Comparison of ENCODE assay signal across 11 cellular contexts in genomic region chr17:7611635-7612293, GRCh38. TPM values are rescaled to one million over a fixed set of nuclear protein-coding genes. Genes with fewer than 3 reads are reported as not detected.
DNase-seq lines count a peak whose midpoint lies in the region; ATAC-seq and TF ChIP-seq lines count a peak whose summit lies in the region.
"Had no signal": no experiment of that assay in that cellular context is flagged by ENCODE, and none has a peak within 500 bp of the region (broad histone marks: within the 10 kb centered on the region; RNA-seq: fewer than 3 reads in every experiment).

No MANE protein-coding gene starts in this region.

- H2AFZ ChIP-seq in OCI-LY1 (ENCODE audit: low read length) (no peak overlapping the region), neural progenitor cell (replicated peaks) (no peak overlapping the region)

- peak overlapping the region in 5 of 7 donors; percentile 23 to 63 (median 51) for H3K27ac Mint-ChIP-seq in CD4-positive, alpha-beta memory T cell
- H3K27ac Mint-ChIP-seq in neural progenitor cell, result no peak overlapping the region

- peaks cover 8% of the 10 kb centered on the region for H3K36me3 ChIP-seq in CD4-positive, alpha-beta memory T cell (ENCODE audit: insufficient read depth, low read length)
- peaks cover 23% of the 10 kb centered on the region; the same call in 1 of the 2 replicates for H3K36me3 ChIP-seq in OCI-LY1 (ENCODE audit: insufficient read depth, low read length)
- H3K36me3 ChIP-seq in neural progenitor cell, result no peaks in the 10 kb centered on the region
- H3K36me3 ChIP-seq: transverse colon had no signal

- H3K27me3 Mint-ChIP-seq in CD4-positive, alpha-beta memory T cell, result no peaks in the 10 kb centered on the region
- peaks cover 6% of the 10 kb centered on the region for H3K27me3 Mint-ChIP-seq in neural progenitor cell (ENCODE audit: insufficient read depth, low read depth)

- CTCF ChIA-PET in CD4-positive, alpha-beta memory T cell (lab: Charles Lee; ENCODE audit: partially characterized antibody), result interaction anchor here (2.0 to 2.3 kb wide), 2 partner anchors 16 to 22 kb away, joined by 7 to 10 read pairs; partner anchors contain the start of genes SAT2 and SOX15

- ATAC-seq in GM21515 (IDR thresholded peaks at IDR 0.05; ENCODE audit: unreplicated experiment), result no peak

- no peak overlapping the region; the same call in 1 of the 2 replicates for H3K9ac ChIP-seq in OCI-LY1 (ENCODE audit: low read length)
- H3K9ac ChIP-seq in neural progenitor cell, result no peak overlapping the region
- H3K9ac ChIP-seq: KMS-11 had no signal

- H3K4me1 Mint-ChIP-seq in CD4-positive, alpha-beta memory T cell, result peaks cover 25 to 53% (median 41%) of the 10 kb centered on the region in 4 donors
- H3K4me1 Mint-ChIP-seq in neural progenitor cell, result peaks cover 32% of the 10 kb centered on the region

- H3K27me3 ChIP-seq in CD4-positive, alpha-beta memory T cell (ENCODE audit: insufficient read depth, low read length), result no peaks in the 10 kb centered on the region
- no peaks in the 10 kb centered on the region for H3K27me3 ChIP-seq in OCI-LY1 (ENCODE audit: insufficient read depth, low read length)
- H3K27me3 ChIP-seq in neural progenitor cell, result no peaks in the 10 kb centered on the region
- H3K27me3 ChIP-seq: transverse colon had no signal

- no peak for TF ChIP-seq CTCF in OCI-LY1 (IDR thresholded peaks at IDR 0.05; ENCODE audit: low read length)
- no peak for TF ChIP-seq CTCF in neural progenitor cell (IDR thresholded peaks at IDR 0.05)

- no peaks in the 10 kb centered on the region for H3K9me3 Mint-ChIP-seq in CD4-positive, alpha-beta memory T cell
- H3K9me3 Mint-ChIP-seq in neural progenitor cell, result no peaks in the 10 kb centered on the region

- peak overlapping the region; percentile 20; the same call in 1 of the 2 replicates for H3K4me2 ChIP-seq in OCI-LY1 (ENCODE audit: low read length)
- peak overlapping the region; percentile 52 for H3K4me2 ChIP-seq in neural progenitor cell
- H3K4me2 ChIP-seq: KMS-11 had no signal

- H3K4me3 Mint-ChIP-seq in CD4-positive, alpha-beta memory T cell, result peak overlapping the region in 5 of 8 donors; percentile 70 to 95 (median 87)
- H3K4me3 Mint-ChIP-seq in neural progenitor cell, result peak overlapping the region; percentile 34

- H3K27ac ChIP-seq in CD4-positive, alpha-beta memory T cell (ENCODE audit: low read depth, low read length), result peak overlapping the region; percentile 1
- H3K27ac ChIP-seq in OCI-LY1 (ENCODE audit: low read depth, low read length, poor library complexity, severe bottlenecking), result no peak overlapping the region
- no peak overlapping the region for H3K27ac ChIP-seq in neural progenitor cell
- H3K27ac ChIP-seq: KMS-11, transverse colon had no signal

- H3F3A ChIP-seq in OCI-LY1 (ENCODE audit: insufficient read depth, low read length) (no peaks in the 10 kb centered on the region), neural progenitor cell (ENCODE audit: low read depth) (peaks cover 17% of the 10 kb centered on the region)

- intact Hi-C loops in CD4-positive, alpha-beta memory T cell (cut with micrococcal nuclease), result no loop called here

- peaks cover 11 to 12% of the 10 kb centered on the region in 2 donors for H3K36me3 Mint-ChIP-seq in CD4-positive, alpha-beta memory T cell
- H3K36me3 Mint-ChIP-seq in neural progenitor cell, result peaks cover 21% of the 10 kb centered on the region

- POLR2A ChIA-PET in CD4-positive, alpha-beta memory T cell (lab: Charles Lee; ENCODE audit: partially characterized antibody), result interaction anchor here (0.7 to 5.0 kb wide), 6 partner anchors 15 to 175 kb away, joined by 3 to 105 read pairs (median 4); partner anchors contain the start of genes MPDU1, SAT2, TP53 and WRAP53

- H3K9me3 ChIP-seq in CD4-positive, alpha-beta memory T cell (ENCODE audit: control insufficient read depth in 1 of 2, low read length in 2 of 2), result no peaks in the 10 kb centered on the region
- H3K9me3 ChIP-seq in OCI-LY1 (ENCODE audit: low read length), result no peaks in the 10 kb centered on the region
- H3K9me3 ChIP-seq in neural progenitor cell (ENCODE audit: low read depth), result no peaks in the 10 kb centered on the region
- H3K9me3 ChIP-seq: transverse colon had no signal

- no peak overlapping the region for H3K4me3 ChIP-seq in CD4-positive, alpha-beta memory T cell (ENCODE audit: low read length in 2 of 2)
- H3K4me3 ChIP-seq in OCI-LY1 (ENCODE audit: low read depth, low read length, poor library complexity, severe bottlenecking) (no peak overlapping the region), neural progenitor cell (peak overlapping the region; percentile 71)
- H3K4me3 ChIP-seq: transverse colon had no signal

- no peak for DNase-seq in CD4-positive, alpha-beta memory T cell
- DNase-seq in dedifferentiated amniotic fluid mesenchymal stem cell (ENCODE audit: extremely low spot score) (peak; percentile 14), neural progenitor cell (ENCODE audit: low spot score) (no peak), AG08395 (ENCODE audit: low spot score) (no peak), kidney tubule cell (ENCODE audit: low spot score) (no peak)
- DNase-seq: DMS53, Right ventricle myocardium superior, transverse colon had no signal

- H3K4me1 ChIP-seq in CD4-positive, alpha-beta memory T cell (ENCODE audit: insufficient read depth, low read length), result peaks cover 42% of the 10 kb centered on the region
- H3K4me1 ChIP-seq in OCI-LY1 (ENCODE audit: insufficient read depth, low read length, severe bottlenecking), result peaks cover 23% of the 10 kb centered on the region
- H3K4me1 ChIP-seq in neural progenitor cell, result peaks cover 16% of the 10 kb centered on the region

- H3K9me2 ChIP-seq in OCI-LY1 (ENCODE audit: low read depth, low read length), result no peaks in the 10 kb centered on the region

- H4K20me1 ChIP-seq in OCI-LY1 (ENCODE audit: insufficient read depth, low read length) (no peaks in the 10 kb centered on the region), neural progenitor cell (ENCODE audit: low read depth) (peaks cover 68% of the 10 kb centered on the region)

- H3K79me2 ChIP-seq in OCI-LY1 (ENCODE audit: insufficient read depth, low read length), result peaks cover 23% of the 10 kb centered on the region
- peaks cover 75% of the 10 kb centered on the region for H3K79me2 ChIP-seq in neural progenitor cell (ENCODE audit: low read depth)

RNA-seq across cellular contexts. Expression of gene FXR2, which starts 2.9 kb away (rescaled TPM):
- total RNA-seq in CD4-positive, alpha-beta memory T cell, result 10 to 100 TPM; 44.1 to 46.6 TPM
- polyA plus RNA-seq in CD4-positive, alpha-beta memory T cell, result 10 to 100 TPM in 1 of 2 donors, 1 to 10 TPM in 1; 9.2 to 18.6 TPM
- total RNA-seq in neural progenitor cell (ENCODE audit: low replicate concordance), result 42.7 and 65.5 TPM in 2 replicates

RNA-seq across cellular contexts. Expression of gene SAT2, which starts 15.9 kb away (rescaled TPM):
- 10 to 100 TPM; 65.8 to 76.9 TPM for total RNA-seq in CD4-positive, alpha-beta memory T cell
- polyA plus RNA-seq in CD4-positive, alpha-beta memory T cell, result 10 to 100 TPM; 27.0 to 50.8 TPM
- 34.6 and 56.6 TPM in 2 replicates for total RNA-seq in neural progenitor cell (ENCODE audit: low replicate concordance)

RNA-seq across cellular contexts. Expression of gene SHBG, which starts 18.2 kb away (rescaled TPM):
- total RNA-seq in CD4-positive, alpha-beta memory T cell, result not detected
- not detected for polyA plus RNA-seq in CD4-positive, alpha-beta memory T cell
- total RNA-seq in neural progenitor cell (ENCODE audit: low replicate concordance), result 0.46 TPM in 1 of 2 replicates, not detected in the other

RNA-seq across cellular contexts. Expression of gene SOX15, which starts 21.9 kb away (rescaled TPM):
- total RNA-seq in CD4-positive, alpha-beta memory T cell, result 1 to 10 TPM; 1.0 to 1.1 TPM
- polyA plus RNA-seq in CD4-positive, alpha-beta memory T cell, result not detected
- total RNA-seq in neural progenitor cell (ENCODE audit: low replicate concordance), result 0.51 and 7.6 TPM in 2 replicates

RNA-seq across cellular contexts. Expression of gene MPDU1, which starts 28.1 kb away (rescaled TPM):
- total RNA-seq in CD4-positive, alpha-beta memory T cell, result 10 to 100 TPM; 23.8 to 25.0 TPM
- polyA plus RNA-seq in CD4-positive, alpha-beta memory T cell, result 10 to 100 TPM; 41.7 to 50.1 TPM
- total RNA-seq in neural progenitor cell (ENCODE audit: low replicate concordance), result 167 and 177 TPM in 2 replicates
